ENCODE assay signal across 9 cellular contexts in the genomic region with DNA sequence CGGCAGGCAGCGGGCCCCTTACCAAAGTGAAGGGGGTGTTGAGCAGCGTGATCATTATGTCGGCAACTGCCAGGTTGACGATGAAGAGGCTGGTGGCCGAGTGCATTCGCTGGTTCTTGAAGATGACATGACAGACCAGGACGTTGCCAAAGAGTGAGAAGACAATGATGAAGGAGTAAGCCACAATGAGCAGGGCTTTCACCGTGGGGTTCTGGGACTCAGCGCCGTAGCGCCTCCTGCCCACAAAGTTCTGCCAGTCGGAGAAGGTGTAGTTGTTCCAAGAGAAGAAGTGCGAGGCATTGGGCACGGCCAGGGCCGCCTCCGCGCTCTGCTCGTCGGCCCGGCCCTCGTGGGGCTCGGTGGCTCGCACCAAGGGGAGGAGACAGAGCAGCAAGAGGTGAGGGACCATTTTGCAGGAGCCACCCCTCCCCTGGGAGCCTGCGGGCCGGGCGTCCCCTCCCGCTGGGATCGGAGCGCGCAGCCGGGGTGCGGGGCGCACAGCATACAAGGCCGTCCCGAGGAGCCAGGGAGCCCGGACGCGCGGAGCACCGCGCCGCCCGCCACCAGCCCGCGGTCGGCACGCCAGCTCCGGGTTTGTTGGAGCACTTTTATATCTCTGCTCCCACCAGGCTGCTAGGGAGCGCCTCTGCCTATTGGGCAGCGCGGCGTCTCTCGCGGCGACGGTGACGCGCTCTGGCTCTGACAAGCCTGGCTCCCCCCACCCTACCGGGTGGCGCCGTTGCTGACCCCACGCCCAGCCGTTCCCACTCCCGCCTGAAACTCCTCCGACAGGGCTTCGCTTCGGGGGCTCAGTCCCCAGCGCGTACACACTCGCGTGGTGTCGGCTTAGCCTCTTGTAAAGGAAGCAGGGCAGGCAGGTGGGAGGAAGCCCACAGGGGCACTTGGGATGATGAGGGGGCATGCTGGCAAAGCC. TPM values are rescaled to one million over a fixed set of nuclear protein-coding genes. Genes with fewer than 3 reads are reported as not detected.
A peak's percentile ranks its signal among the peaks of the same experiment; 100 is the strongest.
DNase-seq lines count a peak whose midpoint lies in the region; ATAC-seq, FAIRE-seq and TF ChIP-seq lines count a peak whose summit lies in the region.
"Had no signal": no experiment of that assay in that cellular context is flagged by ENCODE, and none has a peak within 500 bp of the region (broad histone marks: within the 10 kb centered on the region; RNA-seq: fewer than 3 reads in every experiment).

GPR83 (minus strand) TSS at position 581 of the 934 bp plus-strand sequence; CDS start at position 409, 172 bp downstream.

- H3K27me3 Mint-ChIP-seq in activated CD4-positive, alpha-beta T cell treated with anti-CD3 and anti-CD28 coated beads for 36 hours: peaks cover 41% of the 10 kb centered on the region

- H3K27me3 ChIP-seq in K562 (ENCODE audit: control insufficient read depth in 2 of 2, insufficient read depth in 2 of 2, low read length in 2 of 2) (peaks cover 11 to 43% of the 10 kb centered on the region in 2 experiments; a peak in 4 of 5 replicates), kidney epithelial cell (ENCODE audit: control insufficient read depth, insufficient read depth, low read length) (peaks cover 33% of the 10 kb centered on the region), thoracic aorta (replicated peaks; ENCODE audit: insufficient read depth) (no peaks in the 10 kb centered on the region), Peyer's patch (peaks cover 0 to 10% of the 10 kb centered on the region in 2 donors)

- no peak for TF ChIP-seq POLR2A in K562 (conservative IDR thresholded peaks at IDR 0.05)
- no peak for TF ChIP-seq POLR2A in Peyer's patch (IDR thresholded peaks at IDR 0.05)

- 47% methylated on average over 45 of the region's 73 CpGs for WGBS in K562 (ENCODE audit: insufficient coverage, low coverage, missing lambda C conversion rate)

- H3K4me1 ChIP-seq in K562 (replicated peaks in 1 of 2; ENCODE audit: control insufficient read depth in 2 of 2, insufficient read depth in 2 of 2, low read length in 2 of 2): peaks cover 0 to 10% of the 10 kb centered on the region in 2 experiments; a peak in 3 of 5 replicates
- peaks cover 0 to 11% of the 10 kb centered on the region in 2 donors for H3K4me1 ChIP-seq in thoracic aorta (ENCODE audit: control insufficient read depth in 1 of 2, low read depth in 2 of 2)
- peaks cover 0 to 6% (median 0%) of the 10 kb centered on the region in 4 donors for H3K4me1 ChIP-seq in Peyer's patch

- no peak within 1 kb of the TSS for H3K27ac Mint-ChIP-seq in activated CD4-positive, alpha-beta T cell treated with anti-CD3 and anti-CD28 coated beads for 36 hours

- no peaks in the 10 kb centered on the region for H3K9me1 ChIP-seq in K562 (ENCODE audit: control insufficient read depth, insufficient read depth, low read length)

- no peak within 1 kb of the TSS for H3K27ac ChIP-seq in K562 (ENCODE audit: extremely low read depth, low read depth, low read length)
- no peak within 1 kb of the TSS for H3K27ac ChIP-seq in thoracic aorta
- H3K27ac ChIP-seq in Peyer's patch: no peak within 1 kb of the TSS

- no TSS peak for BruUV-seq in K562 (replicated peaks; lab: Mats Ljungman, UMichigan)

- POLR2A ChIA-PET in activated CD4-positive, alpha-beta T cell treated with anti-CD3 and anti-CD28 coated beads for 36 hours (lab: Charles Lee): no interaction called here
- POLR2A ChIA-PET in K562 (lab: Yijun Ruan, JAX): no interaction called here

- no peak within 1 kb of the TSS for H2AFZ ChIP-seq in K562 (ENCODE audit: low read depth, low read length)

- no peak within 1 kb of the TSS for H3K4me3 Mint-ChIP-seq in activated CD4-positive, alpha-beta T cell treated with anti-CD3 and anti-CD28 coated beads for 36 hours

- H3K4me3 ChIP-seq in K562 (no peak within 1 kb of the TSS), kidney epithelial cell (ENCODE audit: low read depth, low read length) (peak within 1 kb of the TSS; percentile 34), thoracic aorta (peak within 1 kb of the TSS; percentile 57), Peyer's patch (peak within 1 kb of the TSS in 1 of 4 donors; percentile 40)

- DNase-seq in activated CD4-positive, alpha-beta T cell treated with anti-CD3 and anti-CD28 coated beads for 36 hours: peak; percentile 7
- DNase-seq in activated CD4-positive, alpha-beta T cell treated with anti-CD3 and anti-CD28 coated beads, Interleukin-2, amount 50 U/mL, for 48 hours: no peak
- DNase-seq in K562 (ENCODE audit: extremely low read depth in 1 of 4, low spot score in 3 of 4) (no peak), kidney epithelial cell (ENCODE audit: low read depth) (no peak), thoracic aorta (ENCODE audit: low spot score) (no peak), NOMO-1 (lab: John Stamatoyannopoulos, UW; ENCODE audit: unreplicated experiment in 2 of 2) (no peak), Peyer's patch (no peak)
- DNase-seq in stimulated activated naive CD4-positive, alpha-beta T cell (lab: John Stamatoyannopoulos, UW): no peak

- TF ChIP-seq CTCF in K562 (IDR thresholded peaks at IDR 0.05 in 2 of 3, conservative IDR thresholded peaks at IDR 0.05 in 1 of 3; ENCODE audit: insufficient read depth in 2 of 3, low read depth in 1 of 3, low read length in 3 of 3) (no peak), kidney epithelial cell (IDR thresholded peaks at IDR 0.05; ENCODE audit: insufficient read depth, low read length, poor library complexity, severe bottlenecking) (peak; percentile 3), thoracic aorta (IDR thresholded peaks at IDR 0.05) (no peak), Peyer's patch (IDR thresholded peaks at IDR 0.05) (no peak)

- no peaks in the 10 kb centered on the region for H3K36me3 ChIP-seq in K562 (ENCODE audit: control insufficient read depth, insufficient read depth, low read length)
- H3K36me3 ChIP-seq in kidney epithelial cell (ENCODE audit: control insufficient read depth, insufficient read depth, low read length): no peaks in the 10 kb centered on the region
- no peaks in the 10 kb centered on the region for H3K36me3 ChIP-seq in thoracic aorta
- H3K36me3 ChIP-seq in Peyer's patch: no peaks in the 10 kb centered on the region

- no peak for TF ChIP-seq EP300 in K562 (IDR thresholded peaks at IDR 0.05; ENCODE audit: low read length)

- intact Hi-C loops in activated CD4-positive, alpha-beta T cell treated with anti-CD3 and anti-CD28 coated beads for 36 hours (cut with DNase I, micrococcal nuclease): no loop called here
- intact Hi-C loops in K562 (cut with micrococcal nuclease): no loop called here

- no peak for FAIRE-seq in K562 (lab: Jason Lieb, UNC)

- no peaks in the 10 kb centered on the region for H3K36me3 Mint-ChIP-seq in activated CD4-positive, alpha-beta T cell treated with anti-CD3 and anti-CD28 coated beads for 36 hours (ENCODE audit: low read depth)

- H3K4me2 ChIP-seq in K562 (ENCODE audit: insufficient read depth, low read length): no peak within 1 kb of the TSS

- no peaks in the 10 kb centered on the region for H4K20me1 ChIP-seq in K562 (replicated peaks; ENCODE audit: control insufficient read depth, insufficient read depth, low read length)

- TF ChIP-seq RAD21 in K562 (CRISPR knock-in tag; conservative IDR thresholded peaks at IDR 0.05 in 1 of 2, IDR thresholded peaks at IDR 0.05 in 1 of 2): no peak

- H3K4me1 Mint-ChIP-seq in activated CD4-positive, alpha-beta T cell treated with anti-CD3 and anti-CD28 coated beads for 36 hours: peaks cover 8% of the 10 kb centered on the region

- ATAC-seq in activated CD4-positive, alpha-beta T cell treated with anti-CD3 and anti-CD28 coated beads for 36 hours: no peak
- no peak; the same call in 2 of the 3 replicates for ATAC-seq in K562
- ATAC-seq in thoracic aorta (ENCODE audit: insufficient number of reproducible peaks, low FRiP score, low read depth): no peak

- no peaks in the 10 kb centered on the region for H3K79me2 ChIP-seq in K562 (ENCODE audit: control insufficient read depth, insufficient read depth, low read length)

- CTCF ChIA-PET in activated CD4-positive, alpha-beta T cell treated with anti-CD3 and anti-CD28 coated beads for 36 hours (lab: Charles Lee): no interaction called here
- CTCF ChIA-PET in K562 (lab: Yijun Ruan, JAX; ENCODE audit: low intra/inter-chr PET ratio): no interaction called here

- H3K9me3 Mint-ChIP-seq in activated CD4-positive, alpha-beta T cell treated with anti-CD3 and anti-CD28 coated beads for 36 hours (ENCODE audit: low read depth): peaks cover 10% of the 10 kb centered on the region

- H3K9ac ChIP-seq in K562 (ENCODE audit: insufficient read depth in 1 of 2, low read depth in 2 of 2, low read length in 2 of 2): no peak within 1 kb of the TSS

- in situ Hi-C loops in K562 (cut with MboI): no loop called here

- H3K9me3 ChIP-seq in K562 (replicated peaks; ENCODE audit: control insufficient read depth, insufficient read depth, low read depth, low read length) (no peaks in the 10 kb centered on the region), thoracic aorta (no peaks in the 10 kb centered on the region), Peyer's patch (no peaks in the 10 kb centered on the region)

TF ChIP-seq in K562, 482 proteins besides CTCF, POLR2A, EP300 and RAD21 (continues in another document):
- TF ChIP-seq POLR2G (IDR thresholded peaks at IDR 0.05; ENCODE audit: low read depth, low read length) (peak; percentile 42; the same call in 1 of the 2 replicates), ZC3H11A (IDR thresholded peaks at IDR 0.05; ENCODE audit: low read depth, low read length) (no peak), L3MBTL2 (IDR thresholded peaks at IDR 0.05) (no peak), XRCC3 (IDR thresholded peaks at IDR 0.05) (no peak), ZKSCAN8 (CRISPR knock-in tag; IDR thresholded peaks at IDR 0.05) (no peak)

RNA-seq across cellular contexts. Expression of gene GPR83, which starts in this region (rescaled TPM):
- total RNA-seq in activated CD4-positive, alpha-beta T cell treated with anti-CD3 and anti-CD28 coated beads for 36 hours: under 1 TPM; 0.07 to 0.12 TPM
- total RNA-seq in K562 (2011; cell fraction: chromatin; rRNA removed; ENCODE audit: low replicate concordance): 0.09 and 0.30 TPM in 2 replicates
- 0.13 and 0.17 TPM in 2 replicates for total RNA-seq in K562 (2011; cell fraction: nucleolus; rRNA removed)
- 0.29 TPM in 1 of 2 replicates, not detected in the other for total RNA-seq in K562 (2011; cell fraction: nucleoplasm; rRNA removed)
- total RNA-seq in K562 (2014; rRNA removed) (0.12 TPM in 1 of 2 replicates, not detected in the other), K562 (2014; rRNA removed; fragmentation: Illumina TruSeq; extraction: Trizol) (0.07 and 0.10 TPM in 2 replicates), K562 (2015; rRNA removed; fragmentation: Illumina TruSeq; extraction: Trizol) (0.04 and 0.19 TPM in 2 replicates), K562 (2021) (0.07 and 0.13 TPM in 2 replicates), kidney epithelial cell (0.07 TPM in 1 of 2 replicates, not detected in the other), thoracic aorta (under 1 TPM in 1 of 2 donors, not detected in 1; 0.27 TPM), Peyer's patch (1 to 10 TPM in 1 of 4 donors, not detected in 3; 1.7 TPM)
- polyA plus RNA-seq in K562 (2011; rRNA removed) (0.07 and 0.10 TPM in 2 replicates), K562 (2014; fragmentation: Illumina TruSeq; extraction: Trizol) (0.07 and 0.10 TPM in 2 replicates), K562 (2014; fragmentation: Nextera tagmentation; extraction: Ambion mirVana) (under 1 TPM in 1 of 2 experiments, not detected in 1; 0.03 TPM), K562 (2014; rRNA removed) (0.08 TPM in 1 of 2 replicates, not detected in the other)
- 0.07 TPM in 1 of 2 replicates, not detected in the other for polyA plus RNA-seq in K562 (2011; cell fraction: cytosol; rRNA removed)
- 0.15 and 0.44 TPM in 2 replicates for polyA plus RNA-seq in K562 (2011; cell fraction: nucleus; rRNA removed)
- polyA plus RNA-seq in K562 (2012): 0.04 and 0.14 TPM in 2 replicates
- polyA minus RNA-seq in K562 (2011; rRNA and poly(A)+ RNA removed): 0.07 and 0.09 TPM in 2 replicates
- polyA minus RNA-seq in K562 (2011; cell fraction: cytosol; rRNA and poly(A)+ RNA removed): not detected in 2 replicates
- polyA minus RNA-seq in K562 (2011; cell fraction: nucleus; rRNA and poly(A)+ RNA removed): 0.11 TPM in 1 of 2 replicates, not detected in the other
- total RNA-seq: LHCN-M2 had no signal

Comparison
In these comparisons a context has a peak if more than half of its experiments do, and no peak if none do; other contexts are left out.
1. Peak in DNase-seq in activated CD4-positive, alpha-beta T cell treated with anti-CD3 and anti-CD28 coated beads for 36 hours; RNA of the gene not detected or under 1 TPM.